34 cellular contexts compared by ENCODE assay signal in genomic region chr17:73989671-73990070, GRCh38.
"Had no signal": no experiment of that assay in that cellular context is flagged by ENCODE, and none has a peak within 500 bp of the region (broad histone marks: within the 10 kb centered on the region; RNA-seq: fewer than 3 reads in every experiment).

No MANE protein-coding gene starts in this region.

- ATAC-seq: activated CD8-positive, alpha-beta T cell treated with anti-CD3 and anti-CD28 coated beads for 36 hours; activated naive CD8-positive, alpha-beta T cell treated with anti-CD3 and anti-CD28 coated beads, Interleukin-2, amount 50 U/mL, for 24 hours had no signal

- H3K9me3 ChIP-seq: ascending aorta had no signal

- DNase-seq: activated B cell treated with CpG ODN at 0.5 μM for 24 hours; activated CD4-positive, alpha-beta memory T cell treated with anti-CD3 and anti-CD28 coated beads for 36 hours; activated CD4-positive, alpha-beta T cell treated with anti-CD3 and anti-CD28 coated beads for 4 hours; activated CD4-positive, alpha-beta T cell treated with anti-CD3 and anti-CD28 coated beads, Interleukin-2, amount 10 ng/mL, durations not matched to agents 24 days and 14 days; activated CD4-positive, alpha-beta T cell treated with anti-CD3 and anti-CD28 coated beads, Interleukin-2, amount 50 U/mL, for 1 hour; activated CD4-positive, alpha-beta T cell treated with anti-CD3 and anti-CD28 coated beads, Interleukin-2, amount 50 U/mL, for 4 hours; activated CD4-positive, CD25-positive, alpha-beta regulatory T cell treated with anti-CD3 and anti-CD28 coated beads, Interleukin-2, amount 50 U/mL, for 72 hours; activated CD8-positive, alpha-beta memory T cell treated with anti-CD3 and anti-CD28 coated beads, Interleukin-2, amount 50 U/mL, for 48 hours; activated CD8-positive, alpha-beta T cell treated with anti-CD3 and anti-CD28 coated beads for 36 hours; activated effector memory CD4-positive, alpha-beta T cell treated with Interleukin-2 at 50 U/mL for 16 hours; activated gamma-delta T cell; activated naive CD4-positive, alpha-beta T cell treated with anti-CD3 and anti-CD28 coated beads, Interleukin-2, amount 10 ng/mL, durations not matched to agents 7 days and 5 days; activated naive CD4-positive, alpha-beta T cell treated with Interleukin-2 at 50 U/mL for 16 hours; activated naive CD8-positive, alpha-beta T cell treated with anti-CD3 and anti-CD28 coated beads, Interleukin-2, amount 10 ng/mL, durations not matched to agents 7 days and 5 days; activated naive CD8-positive, alpha-beta T cell treated with anti-CD3 and anti-CD28 coated beads, Interleukin-2, amount 50 U/mL, for 24 hours; activated T-cell treated with anti-CD3 and anti-CD28 coated beads, Interleukin-2, amount 50 U/mL, for 24 hours; activated T-cell treated with anti-CD3 and anti-CD28 coated beads, Interleukin-2, amount 50 U/mL, for 48 hours; amygdala; anterior cingulate cortex; caudate nucleus; cerebellar nuclear complex; T-helper 1 cell; T-helper 2 cell; T-helper 9 cell had no signal

- H3K4me3 ChIP-seq: ascending aorta, cardiac muscle cell had no signal

- H3K27ac Mint-ChIP-seq: activated B cell treated with CpG ODN at 0.5 μM for 24 hours; activated CD4-positive, alpha-beta memory T cell treated with anti-CD3 and anti-CD28 coated beads for 36 hours; activated CD4-positive, alpha-beta T cell treated with anti-CD3 and anti-CD28 coated beads, Interleukin-2, amount 10 ng/mL, durations not matched to agents 24 days and 14 days; activated CD8-positive, alpha-beta T cell treated with anti-CD3 and anti-CD28 coated beads for 36 hours; activated naive CD4-positive, alpha-beta T cell treated with anti-CD3 and anti-CD28 coated beads, Interleukin-2, amount 10 ng/mL, durations not matched to agents 7 days and 5 days; activated naive CD4-positive, alpha-beta T cell treated with anti-CD3 and anti-CD28 coated beads, Interleukin-2, amount 50 U/mL, for 24 hours; activated naive CD8-positive, alpha-beta T cell; activated naive CD8-positive, alpha-beta T cell treated with anti-CD3 and anti-CD28 coated beads, Interleukin-2, amount 10 ng/mL, durations not matched to agents 7 days and 5 days; activated naive CD8-positive, alpha-beta T cell treated with anti-CD3 and anti-CD28 coated beads, Interleukin-2, amount 50 U/mL, for 24 hours; activated T-cell treated with anti-CD3 and anti-CD28 coated beads, Interleukin-2, amount 50 U/mL, for 24 hours; activated T-helper 2 cell treated with anti-CD3 and anti-CD28 coated beads, Interferon-gamma antibody, Interleukin-2, Interleukin-4, amounts not matched to agents 10 μg/mL and 5 μg/mL and 100 μg/mL, durations not matched to agents 14 hours and 24 hours and 36 hours; T-helper 1 cell treated with Interleukin-12 subunit alpha and Interleukin-12 subunit beta and Interleukin-4 antibody, amounts not matched to agents 30 μg/mL and 1 μg/mL, for 36 hours; T-helper 2 cell treated with Interferon-gamma antibody and Interleukin-4, amounts not matched to agents 5 μg/mL and 100 μg/mL, for 36 hours had no signal

- H3K4me1 ChIP-seq: ascending aorta had no signal

- H3K4me3 Mint-ChIP-seq: activated B cell treated with CpG ODN at 0.5 μM for 24 hours; activated CD4-positive, alpha-beta memory T cell treated with anti-CD3 and anti-CD28 coated beads for 36 hours; activated CD4-positive, alpha-beta T cell treated with anti-CD3 and anti-CD28 coated beads, Interleukin-2, amount 10 ng/mL, durations not matched to agents 24 days and 14 days; activated CD8-positive, alpha-beta T cell treated with anti-CD3 and anti-CD28 coated beads for 36 hours; activated naive CD4-positive, alpha-beta T cell treated with anti-CD3 and anti-CD28 coated beads, Interleukin-2, amount 10 ng/mL, durations not matched to agents 7 days and 5 days; activated naive CD4-positive, alpha-beta T cell treated with anti-CD3 and anti-CD28 coated beads, Interleukin-2, amount 50 U/mL, for 24 hours; activated naive CD8-positive, alpha-beta T cell; activated naive CD8-positive, alpha-beta T cell treated with anti-CD3 and anti-CD28 coated beads, Interleukin-2, amount 10 ng/mL, durations not matched to agents 7 days and 5 days; activated naive CD8-positive, alpha-beta T cell treated with anti-CD3 and anti-CD28 coated beads, Interleukin-2, amount 50 U/mL, for 24 hours; activated T-cell treated with anti-CD3 and anti-CD28 coated beads, Interleukin-2, amount 50 U/mL, for 24 hours; brain; central memory CD8-positive, alpha-beta T cell; T-helper 1 cell treated with Interleukin-12 subunit alpha and Interleukin-12 subunit beta and Interleukin-4 antibody, amounts not matched to agents 30 μg/mL and 1 μg/mL, for 36 hours; T-helper 2 cell treated with Interferon-gamma antibody and Interleukin-4, amounts not matched to agents 5 μg/mL and 100 μg/mL, for 36 hours had no signal

- H3K27me3 ChIP-seq: ascending aorta, cardiac muscle cell had no signal

- H3K27ac ChIP-seq: ascending aorta, cardiac muscle cell, VCaP had no signal

- H3K36me3 Mint-ChIP-seq: activated CD4-positive, alpha-beta memory T cell treated with anti-CD3 and anti-CD28 coated beads for 36 hours; activated naive CD4-positive, alpha-beta T cell treated with anti-CD3 and anti-CD28 coated beads, Interleukin-2, amount 10 ng/mL, durations not matched to agents 7 days and 5 days; activated naive CD4-positive, alpha-beta T cell treated with anti-CD3 and anti-CD28 coated beads, Interleukin-2, amount 50 U/mL, for 24 hours; activated naive CD8-positive, alpha-beta T cell; activated naive CD8-positive, alpha-beta T cell treated with anti-CD3 and anti-CD28 coated beads, Interleukin-2, amount 10 ng/mL, durations not matched to agents 7 days and 5 days; brain had no signal

- H3K9me3 Mint-ChIP-seq: activated B cell treated with CpG ODN at 0.5 μM for 24 hours; activated CD4-positive, alpha-beta memory T cell treated with anti-CD3 and anti-CD28 coated beads for 36 hours; activated CD4-positive, alpha-beta T cell treated with anti-CD3 and anti-CD28 coated beads, Interleukin-2, amount 10 ng/mL, durations not matched to agents 24 days and 14 days; activated CD8-positive, alpha-beta T cell treated with anti-CD3 and anti-CD28 coated beads for 36 hours; activated naive CD4-positive, alpha-beta T cell treated with anti-CD3 and anti-CD28 coated beads, Interleukin-2, amount 10 ng/mL, durations not matched to agents 7 days and 5 days; activated naive CD4-positive, alpha-beta T cell treated with anti-CD3 and anti-CD28 coated beads, Interleukin-2, amount 50 U/mL, for 24 hours; activated naive CD8-positive, alpha-beta T cell treated with anti-CD3 and anti-CD28 coated beads, Interleukin-2, amount 10 ng/mL, durations not matched to agents 7 days and 5 days; activated naive CD8-positive, alpha-beta T cell treated with anti-CD3 and anti-CD28 coated beads, Interleukin-2, amount 50 U/mL, for 24 hours; activated T-cell treated with anti-CD3 and anti-CD28 coated beads, Interleukin-2, amount 50 U/mL, for 24 hours; activated T-helper 2 cell treated with anti-CD3 and anti-CD28 coated beads, Interferon-gamma antibody, Interleukin-2, Interleukin-4, amounts not matched to agents 10 μg/mL and 5 μg/mL and 100 μg/mL, durations not matched to agents 14 hours and 24 hours and 36 hours; central memory CD8-positive, alpha-beta T cell; T-helper 1 cell treated with Interleukin-12 subunit alpha and Interleukin-12 subunit beta and Interleukin-4 antibody, amounts not matched to agents 30 μg/mL and 1 μg/mL, for 36 hours; T-helper 2 cell treated with Interferon-gamma antibody and Interleukin-4, amounts not matched to agents 5 μg/mL and 100 μg/mL, for 36 hours had no signal

- H3K36me3 ChIP-seq: ascending aorta, cardiac muscle cell had no signal

- H3K27me3 Mint-ChIP-seq: activated CD4-positive, alpha-beta memory T cell treated with anti-CD3 and anti-CD28 coated beads for 36 hours; activated CD8-positive, alpha-beta T cell treated with anti-CD3 and anti-CD28 coated beads for 36 hours; activated naive CD4-positive, alpha-beta T cell treated with anti-CD3 and anti-CD28 coated beads, Interleukin-2, amount 50 U/mL, for 24 hours; activated naive CD8-positive, alpha-beta T cell treated with anti-CD3 and anti-CD28 coated beads, Interleukin-2, amount 50 U/mL, for 24 hours; activated T-cell treated with anti-CD3 and anti-CD28 coated beads, Interleukin-2, amount 50 U/mL, for 24 hours; brain; central memory CD8-positive, alpha-beta T cell had no signal
